ENCODE assay signal across 8 cellular contexts in genomic region chr17:66540131-66540781, GRCh38.
A peak's percentile ranks its signal among the peaks of the same experiment; 100 is the strongest.
DNase-seq lines count a peak whose midpoint lies in the region; TF ChIP-seq lines count a peak whose summit lies in the region.

No MANE protein-coding gene starts in this region.

- H4K20me1 ChIP-seq in SU-DHL-6 (ENCODE audit: low read depth, low read length): no peaks in the 10 kb centered on the region

- H3K27ac Mint-ChIP-seq in progenitor cell of endocrine pancreas: peak overlapping the region; percentile 17
- no peak overlapping the region for H3K27ac Mint-ChIP-seq in CD14-positive monocyte

- H3K36me3 Mint-ChIP-seq in progenitor cell of endocrine pancreas (ENCODE audit: insufficient read depth): no peaks in the 10 kb centered on the region
- peaks cover 3 to 12% of the 10 kb centered on the region in 2 donors for H3K36me3 Mint-ChIP-seq in CD14-positive monocyte

- H3K27ac ChIP-seq in SU-DHL-6 (ENCODE audit: low read depth, low read length): peak overlapping the region; percentile 97

- no peaks in the 10 kb centered on the region for H3K9me2 ChIP-seq in SU-DHL-6 (replicated peaks; ENCODE audit: insufficient read depth, low read length)

- H3K9me3 Mint-ChIP-seq in progenitor cell of endocrine pancreas (ENCODE audit: low read depth) (no peaks in the 10 kb centered on the region), CD14-positive monocyte (peaks cover 0 to 13% (median 4%) of the 10 kb centered on the region in 7 donors)

- H3K79me2 ChIP-seq in SU-DHL-6 (ENCODE audit: insufficient read depth, low read length): peaks cover 65% of the 10 kb centered on the region

- no peaks in the 10 kb centered on the region for H3K9me3 ChIP-seq in SU-DHL-6 (ENCODE audit: insufficient read depth, low read length)

- no peaks in the 10 kb centered on the region for H3K27me3 ChIP-seq in SU-DHL-6 (ENCODE audit: low read length)

- TF ChIP-seq CTCF in SU-DHL-6 (IDR thresholded peaks at IDR 0.05; ENCODE audit: insufficient read depth, low read length, poor library complexity, severe bottlenecking) (no peak), progenitor cell of endocrine pancreas (IDR thresholded peaks at IDR 0.05; ENCODE audit: unreplicated experiment) (no peak), CD14-positive monocyte (IDR thresholded peaks at IDR 0.05) (no peak)

- H3K4me3 Mint-ChIP-seq in progenitor cell of endocrine pancreas (ENCODE audit: low read depth) (no peak overlapping the region), CD14-positive monocyte (no peak overlapping the region)

- H3K27me3 Mint-ChIP-seq in progenitor cell of endocrine pancreas: no peaks in the 10 kb centered on the region
- peaks cover 0 to 1% (median 0%) of the 10 kb centered on the region in 3 donors for H3K27me3 Mint-ChIP-seq in CD14-positive monocyte (ENCODE audit: low read depth in 3 of 3)

- peaks cover 67% of the 10 kb centered on the region for H3F3A ChIP-seq in SU-DHL-6 (ENCODE audit: insufficient read depth)

- H2AFZ ChIP-seq in SU-DHL-6 (ENCODE audit: low read depth, low read length, severe bottlenecking): no peak overlapping the region

- peak overlapping the region; percentile 67 for H3K9ac ChIP-seq in SU-DHL-6 (ENCODE audit: low read length)

- intact Hi-C loops in CD14-positive monocyte (cut with micrococcal nuclease): loop anchor here in 1 of 2 donors (10.0 kb wide), 1 partner anchor 215 kb away; no protein-coding TSS in a partner anchor

- peak overlapping the region; percentile 27 for H3K4me3 ChIP-seq in SU-DHL-6 (ENCODE audit: insufficient read depth, low read length, poor library complexity, severe bottlenecking)

- DNase-seq in EL (peak; percentile 85), glomerular visceral epithelial cell (ENCODE audit: extremely low spot score) (peak; percentile 75), progenitor cell of endocrine pancreas (ENCODE audit: low spot score, unreplicated experiment) (no peak), LoVo (ENCODE audit: low spot score) (no peak), CD14-positive monocyte (ENCODE audit: low spot score) (no peak), SK-N-DZ (ENCODE audit: low spot score) (no peak), DMS153 treated with DMSO at 0.1 percent for 48 hours (lab: John Stamatoyannopoulos, UW; ENCODE audit: unreplicated experiment) (no peak)

- 0 out of 2 replicates have a peak, but pooled peaks cover 3% of the 10 kb centered on the region for H3K36me3 ChIP-seq in SU-DHL-6 (ENCODE audit: low read length)

- peak overlapping the region; percentile 98 for H3K4me2 ChIP-seq in SU-DHL-6 (ENCODE audit: low read depth, low read length, poor library complexity, severe bottlenecking)

- H3K4me1 Mint-ChIP-seq in progenitor cell of endocrine pancreas (ENCODE audit: low read depth): peaks cover 5% of the 10 kb centered on the region
- H3K4me1 Mint-ChIP-seq in CD14-positive monocyte: peaks cover 27% of the 10 kb centered on the region

Comparison
In these comparisons a context has a peak if more than half of its experiments do, and no peak if none do; other contexts are left out.
1. DNase-seq: peak in EL (single experiment) and glomerular visceral epithelial cell (single experiment); none in progenitor cell of endocrine pancreas (single experiment), LoVo (single experiment), CD14-positive monocyte (single experiment), SK-N-DZ (single experiment) and DMS153 treated with DMSO at 0.1 percent for 48 hours (single experiment).